16 cellular contexts compared by ENCODE assay signal in the genomic region with DNA sequence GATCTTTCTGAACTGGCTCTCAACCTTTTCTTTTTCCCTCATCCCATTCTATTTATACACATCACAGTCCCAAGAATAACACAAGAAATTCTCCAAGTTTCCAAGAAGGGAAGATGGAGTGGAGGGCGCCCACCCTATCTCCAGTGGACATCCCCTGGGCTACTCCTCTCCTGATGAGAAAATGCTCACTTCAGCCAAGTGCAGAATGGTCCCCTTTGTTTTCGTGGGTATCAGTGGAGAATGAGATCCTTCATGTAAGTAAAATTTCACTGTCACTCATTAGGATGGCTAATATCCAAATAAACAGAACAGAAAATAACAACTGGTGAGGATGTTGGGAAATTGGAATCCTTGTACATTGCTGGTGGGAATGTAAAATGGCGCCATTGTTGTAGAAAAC.
"Had no signal": no experiment of that assay in that cellular context is flagged by ENCODE, and none has a peak within 500 bp of the region (broad histone marks: within the 10 kb centered on the region; RNA-seq: fewer than 3 reads in every experiment).

No MANE protein-coding gene starts in this region.

- H3K9me3 ChIP-seq: suprapubic skin had no signal

- H3K36me3 Mint-ChIP-seq: immature natural killer cell had no signal

- H3K27ac Mint-ChIP-seq: activated B cell treated with CpG ODN at 0.5 μM for 24 hours; activated CD4-positive, alpha-beta T cell treated with anti-CD3 and anti-CD28 coated beads, Interleukin-2, amount 10 ng/mL, durations not matched to agents 24 days and 14 days; activated T-helper 1 cell treated with anti-CD3 and anti-CD28 coated beads, Interleukin-12 subunit alpha, Interleukin-12 subunit beta, Interleukin-2, Interleukin-4 antibody, amounts not matched to agents 30 ng/mL and 10 ng/mL and 1 ng/mL, durations not matched to agents 14 hours and 24 hours and 36 hours; dendritic cell treated with granulocyte-macrophage colony-stimulating factor and Interleukin-4, amounts not matched to agents 40 ng/mL and 50 ng/mL, for 4 days; immature natural killer cell; T-helper 17 cell had no signal

- H3K27ac ChIP-seq: parathyroid adenoma, suprapubic skin had no signal

- H3K4me3 ChIP-seq: spleen, suprapubic skin had no signal

- H3K4me1 Mint-ChIP-seq: activated B cell treated with CpG ODN at 0.5 μM for 24 hours had no signal

- DNase-seq: activated B cell treated with CpG ODN at 0.5 μM for 24 hours; activated CD4-positive, alpha-beta T cell treated with anti-CD3 and anti-CD28 coated beads, Interleukin-2, amount 10 ng/mL, durations not matched to agents 24 days and 14 days; activated naive CD4-positive, alpha-beta T cell; central memory CD4-positive, alpha-beta T cell; erythroblast; immature natural killer cell; mesenchymal stem cell; right cardiac atrium; spleen; stimulated activated CD4-positive, alpha-beta T cell treated with anti-CD3 and anti-CD28 coated beads, Interleukin-1b, Interleukin-23, amount 100 ng/mL, for 48 hours; stimulated activated naive CD4-positive, alpha-beta T cell; T-helper 17 cell had no signal

- ATAC-seq: T-helper 17 cell had no signal

- H3K27me3 ChIP-seq: suprapubic skin had no signal

- H3K4me3 Mint-ChIP-seq: activated B cell treated with CpG ODN at 0.5 μM for 24 hours; activated CD4-positive, alpha-beta T cell treated with anti-CD3 and anti-CD28 coated beads, Interleukin-2, amount 10 ng/mL, durations not matched to agents 24 days and 14 days; activated T-helper 1 cell treated with anti-CD3 and anti-CD28 coated beads, Interleukin-12 subunit alpha, Interleukin-12 subunit beta, Interleukin-2, Interleukin-4 antibody, amounts not matched to agents 30 ng/mL and 10 ng/mL and 1 ng/mL, durations not matched to agents 14 hours and 24 hours and 36 hours; dendritic cell treated with granulocyte-macrophage colony-stimulating factor and Interleukin-4, amounts not matched to agents 40 ng/mL and 50 ng/mL, for 4 days; immature natural killer cell; T-helper 17 cell had no signal

- H3K4me1 ChIP-seq: parathyroid adenoma, spleen, suprapubic skin had no signal

- H3K36me3 ChIP-seq: spleen, suprapubic skin had no signal

- H3K9me3 Mint-ChIP-seq: immature natural killer cell had no signal
